In the genomic region with DNA sequence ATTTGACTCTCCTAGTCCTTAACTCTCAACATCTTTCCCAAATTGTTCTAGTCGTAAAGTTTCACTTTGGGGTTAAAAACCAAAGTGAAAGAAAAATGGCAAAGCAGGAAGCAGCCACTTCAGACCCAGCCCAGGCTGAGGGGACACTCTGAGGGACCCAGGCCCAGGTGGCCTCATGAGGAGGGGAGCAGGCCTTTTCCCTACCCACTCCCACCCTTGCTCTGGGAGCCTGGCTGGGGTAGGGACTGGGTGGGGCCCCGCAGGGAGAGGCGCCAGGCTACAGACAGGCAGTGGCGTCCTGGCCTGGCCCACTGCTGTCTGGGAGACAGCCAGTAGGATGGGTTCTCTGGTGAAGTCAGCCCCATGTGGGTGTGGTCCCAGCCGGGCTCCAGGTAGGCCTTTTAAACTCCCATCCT, we compare ENCODE assay signal across 8 cellular contexts.
DNase-seq lines count a peak whose midpoint lies in the region; ATAC-seq, FAIRE-seq and TF ChIP-seq lines count a peak whose summit lies in the region.

No MANE protein-coding gene starts in this region.

- FAIRE-seq in GM12878 (lab: Jason Lieb, UNC) = no peak

- SMC1A ChIA-PET in GM12878 (lab: Charles Lee; ENCODE audit: uncharacterized antibody, unreplicated experiment) = interaction anchor here (0.6 to 3.5 kb wide), 9 partner anchors 10 to 263 kb away, joined by 3 to 17 read pairs (median 3); no protein-coding TSS in a partner anchor

- ATAC-seq in GM12878 = peak; percentile 78
- ATAC-seq in memory B cell (ENCODE audit: low read depth) = no peak
- ATAC-seq in GM21529 (IDR thresholded peaks at IDR 0.05; ENCODE audit: unreplicated experiment) = no peak

- POLR2A ChIA-PET in GM12878 (lab: Charles Lee) = interaction anchor here (0.9 to 1.8 kb wide), 4 partner anchors 10 to 98 kb away, joined by 3 to 9 read pairs (median 4); no protein-coding TSS in a partner anchor

- in situ Hi-C loops in GM12878 (cut with MboI) = no loop called here

- H3K4me2 ChIP-seq in GM12878 (ENCODE audit: control insufficient read depth, insufficient read depth) = peak overlapping the region; percentile 82

- DNase-seq in DMS153 (lab: John Stamatoyannopoulos, UW) (peak; percentile 81), NCI-H2029 treated with DMSO at 0.1 percent for 48 hours (lab: John Stamatoyannopoulos, UW) (peak; percentile 37), GM12878 (ENCODE audit: low read depth, low spot score) (no peak), memory B cell (ENCODE audit: low spot score in 2 of 2) (no peak), DMS79 treated with DMSO at 0.1 percent for 48 hours (lab: John Stamatoyannopoulos, UW) (no peak), dedifferentiated amniotic fluid mesenchymal stem cell (ENCODE audit: extremely low spot score) (no peak)

- H3K9me3 ChIP-seq in GM12878 (replicated peaks; ENCODE audit: control insufficient read depth, insufficient read depth, low read length) = no peaks in the 10 kb centered on the region

- H4K20me1 ChIP-seq in GM12878 (ENCODE audit: control insufficient read depth, insufficient read depth) = no peaks in the 10 kb centered on the region

- H3K9me3 Mint-ChIP-seq in memory B cell = no peaks in the 10 kb centered on the region

- H3K79me2 ChIP-seq in GM12878 (ENCODE audit: control insufficient read depth, insufficient read depth, low read length) = peaks cover 40% of the 10 kb centered on the region

- H3K4me3 ChIP-seq in GM12878 (peak overlapping the region; percentile 10), urinary bladder (ENCODE audit: low read depth, low read length) (no peak overlapping the region)

- CTCF ChIA-PET in GM12878 (lab: Yijun Ruan, JAX) = interaction anchor here (0.7 to 2.7 kb wide), 6 partner anchors 8 to 33 kb away, joined by 3 to 11 read pairs (median 7); no protein-coding TSS in a partner anchor

- H3K36me3 ChIP-seq in GM12878 (ENCODE audit: control insufficient read depth in 2 of 2, insufficient read depth in 2 of 2, low read length in 1 of 2) (no peaks in the 10 kb centered on the region; a peak in 1 of 4 replicates), urinary bladder (ENCODE audit: insufficient read depth) (no peaks in the 10 kb centered on the region)

- peaks cover 3% of the 10 kb centered on the region for H3K36me3 Mint-ChIP-seq in memory B cell

- no TSS peak for BruUV-seq in GM12878 (replicated peaks; lab: Mats Ljungman, UMichigan)

- TF ChIP-seq CTCF in GM12878 (IDR thresholded peaks at IDR 0.05 in 2 of 3, conservative IDR thresholded peaks at IDR 0.05 in 1 of 3; ENCODE audit: control insufficient read depth in 2 of 3, extremely low read depth in 1 of 3, insufficient read depth in 1 of 3, low read depth in 3 of 3, low read length in 3 of 3) = no peak

- peak; percentile 76 for TF ChIP-seq POLR2A in GM12878 (IDR thresholded peaks at IDR 0.05; ENCODE audit: low read depth, low read length)

- H2AFZ ChIP-seq in GM12878 (ENCODE audit: control insufficient read depth, low read depth, low read length) = peak overlapping the region; percentile 68

- no peaks in the 10 kb centered on the region for H3K27me3 ChIP-seq in GM12878 (replicated peaks in 1 of 2; ENCODE audit: control insufficient read depth in 2 of 2, insufficient read depth in 2 of 2, low read length in 1 of 2)

- H3K4me3 Mint-ChIP-seq in memory B cell = peak overlapping the region; percentile 60

- 23% methylated on average over 1 of the region's 5 CpGs for WGBS in GM12878 (ENCODE audit: insufficient coverage, insufficient replicate concordance, low lambda C conversion rate, missing lambda C conversion rate)
- WGBS in urinary bladder = 2% methylated on average over 5 of the region's 5 CpGs

- H3K27me3 Mint-ChIP-seq in memory B cell = no peaks in the 10 kb centered on the region

- peaks cover 46% of the 10 kb centered on the region for H3K4me1 Mint-ChIP-seq in memory B cell

- peaks cover 30% of the 10 kb centered on the region for H3K4me1 ChIP-seq in GM12878 (ENCODE audit: control insufficient read depth, insufficient read depth, low read length)
- H3K4me1 ChIP-seq in urinary bladder (ENCODE audit: insufficient read depth) = no peaks in the 10 kb centered on the region

- peak overlapping the region; percentile 97 for H3K27ac Mint-ChIP-seq in memory B cell

- no peak for TF ChIP-seq RAD21 in GM12878 (IDR thresholded peaks at IDR 0.05; ENCODE audit: insufficient read depth, low read depth, low read length)

- intact Hi-C loops in GM12878 (cut with micrococcal nuclease; ENCODE audit: unreplicated experiment) = no loop called here

- RAD21 ChIA-PET in GM12878 (lab: Charles Lee; ENCODE audit: unreplicated experiment) = interaction anchor here (0.7 to 2.0 kb wide), 3 partner anchors 13 to 272 kb away, joined by 3 to 7 read pairs (median 3); no protein-coding TSS in a partner anchor

- H3K9ac ChIP-seq in GM12878 (ENCODE audit: control insufficient read depth, insufficient read depth, low read length) = peak overlapping the region; percentile 65

- no peak for TF ChIP-seq EP300 in GM12878 (IDR thresholded peaks at IDR 0.05; ENCODE audit: borderline replicate concordance in 1 of 2, control insufficient read depth in 1 of 2, low read depth in 2 of 2, low read length in 2 of 2)

- peak overlapping the region; percentile 74 for H3K27ac ChIP-seq in GM12878 (ENCODE audit: control insufficient read depth, insufficient read depth)
- peak overlapping the region; percentile 76 for H3K27ac ChIP-seq in urinary bladder (ENCODE audit: low read depth)

TF ChIP-seq in GM12878, 131 proteins besides CTCF, POLR2A, EP300 and RAD21:
- TF ChIP-seq SIX5 (IDR thresholded peaks at IDR 0.05; ENCODE audit: low read depth, low read length, severe bottlenecking) (no peak), ZNF274 (IDR thresholded peaks at IDR 0.05; ENCODE audit: insufficient read depth, insufficient read length) (no peak), POLR2AphosphoS5 (IDR thresholded peaks at IDR 0.05; ENCODE audit: low read length) (peak; percentile 37; the same call in 1 of the 2 replicates), YY1 (IDR thresholded peaks at IDR 0.05; ENCODE audit: low read depth, low read length) (0 out of 2 replicates have a peak, but pooled peaks have one; percentile 13)

Comparison
In these comparisons a context has a peak if more than half of its experiments do, and no peak if none do; other contexts are left out.
1. DNase-seq: peak in DMS153 (single experiment) and NCI-H2029 treated with DMSO at 0.1 percent for 48 hours (single experiment); none in GM12878 (single experiment), memory B cell (0 of 2), DMS79 treated with DMSO at 0.1 percent for 48 hours (single experiment) and dedifferentiated amniotic fluid mesenchymal stem cell (single experiment).